In genomic region chr10:118508355-118508754, GRCh38 we compare ENCODE assay signal across 28 cellular contexts.
DNase-seq lines count a peak whose midpoint lies in the region; ATAC-seq, FAIRE-seq and TF ChIP-seq lines count a peak whose summit lies in the region.
"Had no signal": no experiment of that assay in that cellular context is flagged by ENCODE, and none has a peak within 500 bp of the region (broad histone marks: within the 10 kb centered on the region; RNA-seq: fewer than 3 reads in every experiment).

No MANE protein-coding gene starts in this region.

- WGBS in K562 (ENCODE audit: insufficient coverage, low coverage, missing lambda C conversion rate): 69% methylated on average over 2 of the region's 2 CpGs

- DNase-seq in K562 (ENCODE audit: extremely low read depth in 1 of 4, low spot score in 3 of 4): no peak
- peak; percentile 38 for DNase-seq in left kidney (ENCODE audit: low read depth, low spot score)
- DNase-seq in NCI-H510A treated with DMSO at 0.1 percent for 48 hours (lab: John Stamatoyannopoulos, UW): no peak
- DNase-seq in activated gamma-delta T cell (lab: John Stamatoyannopoulos, UW): no peak
- DNase-seq in stimulated activated CD4-positive, alpha-beta T cell treated with anti-CD3 and anti-CD28 coated beads, Interleukin-12 subunit alpha, Interleukin-12 subunit beta, amount 100 ng/mL, for 4 hours: no peak
- DNase-seq: 8988T; ACHN; BE2C; C1 segment of cervical spinal cord; CD4-positive, alpha-beta memory T cell; CD4-positive, CD25-positive, alpha-beta regulatory T cell; CD8-positive, alpha-beta memory T cell; COR-L47; DMS 273 treated with DMSO at 0.1 percent for 48 hours; DMS153; DMS53; DMS79; DND-41; EL; GDM1 had no signal

- H3K9me1 ChIP-seq in K562 (ENCODE audit: control insufficient read depth, insufficient read depth, low read length): no peaks in the 10 kb centered on the region

- no peak for TF ChIP-seq POLR2A in K562 (conservative IDR thresholded peaks at IDR 0.05)

- no peak overlapping the region for H3K27ac ChIP-seq in K562 (ENCODE audit: extremely low read depth, low read depth, low read length)
- H3K27ac ChIP-seq: BLaER1 had no signal

- in situ Hi-C loops in K562 (cut with MboI): no loop called here

- no peak overlapping the region for H3K4me3 ChIP-seq in K562
- H3K4me3 ChIP-seq: BLaER1, GM12878 had no signal

- H3K9me3 Mint-ChIP-seq in stimulated activated memory B cell treated with anti-CD40 and anti-IgM and Interleukin-4, amounts not matched to agents 10 μg/mL and 1 μg/mL and 100 μg/mL, for 72 hours: no peaks in the 10 kb centered on the region
- H3K9me3 Mint-ChIP-seq: CD8-positive, alpha-beta memory T cell had no signal

- H3K36me3 ChIP-seq in K562 (ENCODE audit: control insufficient read depth, insufficient read depth, low read length): no peaks in the 10 kb centered on the region
- H3K36me3 ChIP-seq: BE2C, BLaER1 had no signal

- H3K4me3 Mint-ChIP-seq in stimulated activated memory B cell treated with anti-CD40 and anti-IgM and Interleukin-4, amounts not matched to agents 10 μg/mL and 1 μg/mL and 100 μg/mL, for 72 hours: no peak overlapping the region
- H3K4me3 Mint-ChIP-seq: CD4-positive, alpha-beta memory T cell; CD4-positive, CD25-positive, alpha-beta regulatory T cell; CD8-positive, alpha-beta memory T cell had no signal

- no peaks in the 10 kb centered on the region for H4K20me1 ChIP-seq in K562 (replicated peaks; ENCODE audit: control insufficient read depth, insufficient read depth, low read length)
- H4K20me1 ChIP-seq: BLaER1 had no signal

- no peak for TF ChIP-seq CTCF in K562 (IDR thresholded peaks at IDR 0.05 in 2 of 3, conservative IDR thresholded peaks at IDR 0.05 in 1 of 3; ENCODE audit: insufficient read depth in 2 of 3, low read depth in 1 of 3, low read length in 3 of 3)

- no peak for FAIRE-seq in K562 (lab: Jason Lieb, UNC)
- FAIRE-seq: A204.1, GM12878, GM12892, GM18507 had no signal

- H3K27ac Mint-ChIP-seq in stimulated activated memory B cell treated with anti-CD40 and anti-IgM and Interleukin-4, amounts not matched to agents 10 μg/mL and 1 μg/mL and 100 μg/mL, for 72 hours: no peak overlapping the region
- H3K27ac Mint-ChIP-seq: CD14-positive monocyte; CD4-positive, CD25-positive, alpha-beta regulatory T cell; CD8-positive, alpha-beta memory T cell had no signal

- no peaks in the 10 kb centered on the region for H3K27me3 ChIP-seq in K562 (ENCODE audit: control insufficient read depth in 2 of 2, insufficient read depth in 2 of 2, low read length in 2 of 2)
- H3K27me3 ChIP-seq: BE2C, BLaER1 had no signal

- H3K4me1 ChIP-seq in K562 (replicated peaks in 1 of 2; ENCODE audit: control insufficient read depth in 2 of 2, insufficient read depth in 2 of 2, low read length in 2 of 2): peaks cover 0 to 2% of the 10 kb centered on the region in 2 experiments; a peak in 3 of 5 replicates
- H3K4me1 ChIP-seq: BE2C, BLaER1 had no signal

- CTCF ChIA-PET in K562 (lab: Yijun Ruan, JAX; ENCODE audit: low intra/inter-chr PET ratio): no interaction called here

- H2AFZ ChIP-seq in K562 (ENCODE audit: low read depth, low read length): no peak overlapping the region

- H3K36me3 Mint-ChIP-seq in stimulated activated memory B cell treated with anti-CD40 and anti-IgM and Interleukin-4, amounts not matched to agents 10 μg/mL and 1 μg/mL and 100 μg/mL, for 72 hours: no peaks in the 10 kb centered on the region
- H3K36me3 Mint-ChIP-seq: CD14-positive monocyte; CD4-positive, alpha-beta memory T cell; CD4-positive, CD25-positive, alpha-beta regulatory T cell; CD8-positive, alpha-beta memory T cell had no signal

- intact Hi-C loops in K562 (cut with micrococcal nuclease): no loop called here

- no peak overlapping the region for H3K4me2 ChIP-seq in K562 (ENCODE audit: insufficient read depth, low read length)
- H3K4me2 ChIP-seq: BLaER1 had no signal

- no peaks in the 10 kb centered on the region for H3K79me2 ChIP-seq in K562 (ENCODE audit: control insufficient read depth, insufficient read depth, low read length)

- TF ChIP-seq RAD21 in K562 (CRISPR knock-in tag; conservative IDR thresholded peaks at IDR 0.05 in 1 of 2, IDR thresholded peaks at IDR 0.05 in 1 of 2): no peak

- POLR2A ChIA-PET in K562 (lab: Yijun Ruan, JAX): no interaction called here

- H3K9ac ChIP-seq in K562 (ENCODE audit: insufficient read depth in 1 of 2, low read depth in 2 of 2, low read length in 2 of 2): no peak overlapping the region
- H3K9ac ChIP-seq: BLaER1 had no signal

- no TSS peak for BruUV-seq in K562 (replicated peaks; lab: Mats Ljungman, UMichigan)

- no peak for TF ChIP-seq EP300 in K562 (IDR thresholded peaks at IDR 0.05; ENCODE audit: low read length)

- no peaks in the 10 kb centered on the region for H3K27me3 Mint-ChIP-seq in stimulated activated memory B cell treated with anti-CD40 and anti-IgM and Interleukin-4, amounts not matched to agents 10 μg/mL and 1 μg/mL and 100 μg/mL, for 72 hours

- no peaks in the 10 kb centered on the region for H3K9me3 ChIP-seq in K562 (replicated peaks; ENCODE audit: control insufficient read depth, insufficient read depth, low read depth, low read length)
- H3K9me3 ChIP-seq: BE2C, BLaER1 had no signal

- H3K4me1 Mint-ChIP-seq in stimulated activated memory B cell treated with anti-CD40 and anti-IgM and Interleukin-4, amounts not matched to agents 10 μg/mL and 1 μg/mL and 100 μg/mL, for 72 hours: peaks cover 12% of the 10 kb centered on the region
- H3K4me1 Mint-ChIP-seq: CD8-positive, alpha-beta memory T cell had no signal

- ATAC-seq in K562 (no peak), GM21367 (IDR thresholded peaks at IDR 0.05; ENCODE audit: unreplicated experiment) (no peak)
- ATAC-seq in stimulated activated memory B cell treated with anti-CD40 and anti-IgM and Interleukin-4, amounts not matched to agents 10 μg/mL and 1 μg/mL and 100 μg/mL, for 72 hours: peak; percentile 16
- ATAC-seq: GM12878 had no signal

TF ChIP-seq in K562, 482 proteins besides CTCF, POLR2A, EP300 and RAD21:
- no peak for TF ChIP-seq OTX1 (CRISPR knock-in tag; IDR thresholded peaks at IDR 0.05)
- TF ChIP-seq NR2C1 (IDR thresholded peaks at IDR 0.05): no peak
- TF ChIP-seq NR2C1 (tag; IDR thresholded peaks at IDR 0.05): no peak
- 0 out of 2 replicates have a peak, but pooled peaks have one; percentile 10 for TF ChIP-seq ZNF316 (IDR thresholded peaks at IDR 0.05)
